Comparison of ENCODE assay signal across 18 cellular contexts in genomic region chr6:151592449-151593169, GRCh38.
"Had no signal": no experiment of that assay in that cellular context is flagged by ENCODE, and none has a peak within 500 bp of the region (broad histone marks: within the 10 kb centered on the region; RNA-seq: fewer than 3 reads in every experiment).

No MANE protein-coding gene starts in this region.

- H3K4me1 ChIP-seq: right atrium auricular region, tibial artery, upper lobe of right lung, vagina had no signal

- ATAC-seq: naive thymus-derived CD8-positive, alpha-beta T cell; stimulated activated effector memory CD8-positive, alpha-beta T cell treated with anti-CD3 and anti-CD28 coated beads, Interleukin-12 subunit alpha, Interleukin-12 subunit beta, amount 100 ng/mL, for 72 hours; upper lobe of right lung had no signal

- H3K4me2 ChIP-seq: smooth muscle cell had no signal

- H3K27me3 Mint-ChIP-seq: stimulated activated naive CD8-positive, alpha-beta T cell treated with anti-CD3 and anti-CD28 coated beads, Interleukin-15, Interleukin-2, amounts not matched to agents 100 ng/mL and 50 ng/mL, for 24 hours had no signal

- H3K4me3 ChIP-seq: ovary, right atrium auricular region, smooth muscle cell, tibial artery, upper lobe of right lung, vagina had no signal

- DNase-seq: dermis blood vessel endothelial cell; effector CD4-positive, alpha-beta T cell; endodermal cell; foreskin melanocyte; head of caudate nucleus; hippocampal formation; naive thymus-derived CD8-positive, alpha-beta T cell; ovary; stimulated activated CD4-positive, alpha-beta T cell treated with anti-CD3 and anti-CD28 coated beads, Interleukin-4, amount 100 ng/mL, for 1 hour; stimulated activated CD8-positive, alpha-beta memory T cell treated with anti-CD3 and anti-CD28 coated beads, Interleukin-4, amount 100 ng/mL, for 48 hours; tibial artery; upper lobe of right lung had no signal

- H3K4me1 Mint-ChIP-seq: naive thymus-derived CD8-positive, alpha-beta T cell; stimulated activated effector memory CD8-positive, alpha-beta T cell treated with anti-CD3 and anti-CD28 coated beads, Interleukin-12 subunit alpha, Interleukin-12 subunit beta, amount 100 ng/mL, for 72 hours had no signal

- H3K4me3 Mint-ChIP-seq: endodermal cell; naive thymus-derived CD8-positive, alpha-beta T cell; stimulated activated effector memory CD8-positive, alpha-beta T cell treated with anti-CD3 and anti-CD28 coated beads, Interleukin-12 subunit alpha, Interleukin-12 subunit beta, amount 100 ng/mL, for 72 hours; stimulated activated naive CD8-positive, alpha-beta T cell treated with anti-CD3 and anti-CD28 coated beads, Interleukin-15, Interleukin-2, amounts not matched to agents 100 ng/mL and 50 ng/mL, for 24 hours had no signal

- H3K9me3 ChIP-seq: neutrophil had no signal

- H3K27me3 ChIP-seq: neutrophil, ovary, right atrium auricular region, tibial artery, upper lobe of right lung, vagina had no signal

- H3K36me3 Mint-ChIP-seq: stimulated activated effector memory CD8-positive, alpha-beta T cell treated with anti-CD3 and anti-CD28 coated beads, Interleukin-12 subunit alpha, Interleukin-12 subunit beta, amount 100 ng/mL, for 72 hours had no signal

- H3K36me3 ChIP-seq: neutrophil, ovary, right atrium auricular region, upper lobe of right lung, vagina had no signal

- H3K27ac Mint-ChIP-seq: endodermal cell; naive thymus-derived CD8-positive, alpha-beta T cell; stimulated activated effector memory CD8-positive, alpha-beta T cell treated with anti-CD3 and anti-CD28 coated beads, Interleukin-12 subunit alpha, Interleukin-12 subunit beta, amount 100 ng/mL, for 72 hours; stimulated activated naive CD8-positive, alpha-beta T cell treated with anti-CD3 and anti-CD28 coated beads, Interleukin-15, Interleukin-2, amounts not matched to agents 100 ng/mL and 50 ng/mL, for 24 hours had no signal

- H3K27ac ChIP-seq: neutrophil, ovary, right atrium auricular region, tibial artery, upper lobe of right lung, vagina had no signal
